Comparison of ENCODE assay signal across 1 cellular context in genomic region chr6:11714116-11714797, GRCh38.
TF ChIP-seq lines count a peak whose summit lies in the region.

No MANE protein-coding gene starts in this region.

TF ChIP-seq in GM12878, 131 proteins besides CTCF, POLR2A, EP300 and RAD21 (continued from another document):
- TF ChIP-seq, protein P1, sequence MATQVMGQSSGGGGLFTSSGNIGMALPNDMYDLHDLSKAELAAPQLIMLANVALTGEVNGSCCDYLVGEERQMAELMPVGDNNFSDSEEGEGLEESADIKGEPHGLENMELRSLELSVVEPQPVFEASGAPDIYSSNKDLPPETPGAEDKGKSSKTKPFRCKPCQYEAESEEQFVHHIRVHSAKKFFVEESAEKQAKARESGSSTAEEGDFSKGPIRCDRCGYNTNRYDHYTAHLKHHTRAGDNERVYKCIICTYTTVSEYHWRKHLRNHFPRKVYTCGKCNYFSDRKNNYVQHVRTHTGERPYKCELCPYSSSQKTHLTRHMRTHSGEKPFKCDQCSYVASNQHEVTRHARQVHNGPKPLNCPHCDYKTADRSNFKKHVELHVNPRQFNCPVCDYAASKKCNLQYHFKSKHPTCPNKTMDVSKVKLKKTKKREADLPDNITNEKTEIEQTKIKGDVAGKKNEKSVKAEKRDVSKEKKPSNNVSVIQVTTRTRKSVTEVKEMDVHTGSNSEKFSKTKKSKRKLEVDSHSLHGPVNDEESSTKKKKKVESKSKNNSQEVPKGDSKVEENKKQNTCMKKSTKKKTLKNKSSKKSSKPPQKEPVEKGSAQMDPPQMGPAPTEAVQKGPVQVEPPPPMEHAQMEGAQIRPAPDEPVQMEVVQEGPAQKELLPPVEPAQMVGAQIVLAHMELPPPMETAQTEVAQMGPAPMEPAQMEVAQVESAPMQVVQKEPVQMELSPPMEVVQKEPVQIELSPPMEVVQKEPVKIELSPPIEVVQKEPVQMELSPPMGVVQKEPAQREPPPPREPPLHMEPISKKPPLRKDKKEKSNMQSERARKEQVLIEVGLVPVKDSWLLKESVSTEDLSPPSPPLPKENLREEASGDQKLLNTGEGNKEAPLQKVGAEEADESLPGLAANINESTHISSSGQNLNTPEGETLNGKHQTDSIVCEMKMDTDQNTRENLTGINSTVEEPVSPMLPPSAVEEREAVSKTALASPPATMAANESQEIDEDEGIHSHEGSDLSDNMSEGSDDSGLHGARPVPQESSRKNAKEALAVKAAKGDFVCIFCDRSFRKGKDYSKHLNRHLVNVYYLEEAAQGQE (IDR thresholded peaks at IDR 0.05; ENCODE audit: low read depth, low read length): no peak
- TF ChIP-seq MAX (IDR thresholded peaks at IDR 0.05; ENCODE audit: low read depth, low read length) (no peak; the same call in 1 of the 2 replicates), MYB (IDR thresholded peaks at IDR 0.05; ENCODE audit: borderline replicate concordance, low read depth, low read length) (no peak)
